In genomic region chr18:21012308-21012707, GRCh38 we compare ENCODE assay signal across 18 cellular contexts.
DNase-seq lines count a peak whose midpoint lies in the region; ATAC-seq and TF ChIP-seq lines count a peak whose summit lies in the region.
"Had no signal": no experiment of that assay in that cellular context is flagged by ENCODE, and none has a peak within 500 bp of the region (broad histone marks: within the 10 kb centered on the region; RNA-seq: fewer than 3 reads in every experiment).

No MANE protein-coding gene starts in this region.

- in situ Hi-C loops in IMR-90 (cut with MboI; ENCODE audit: low sequenced_read_pairs) = no loop called here

- ATAC-seq in IMR-90 (ENCODE audit: low read depth) (no peak), GM21367 (IDR thresholded peaks at IDR 0.05; ENCODE audit: unreplicated experiment) (no peak), body of pancreas (no peak)
- no peak for ATAC-seq in activated T-helper 17 cell treated with anti-CD3 and anti-CD28 coated beads, Interleukin-2, amount 50 U/mL, for 72 hours (replicated peaks)
- ATAC-seq in naive thymus-derived CD4-positive, alpha-beta T cell = no peak

- dilution Hi-C loops in IMR-90 (cut with HindIII; ENCODE audit: low sequenced_read_pairs, unreplicated experiment) = no loop called here

- H3K4ac ChIP-seq in IMR-90 (ENCODE audit: low read depth, low read length) = no peak overlapping the region

- H2AK9ac ChIP-seq in IMR-90 (replicated peaks; ENCODE audit: low read depth, low read length, poor library complexity) = no peak overlapping the region

- no peak overlapping the region for H3K23ac ChIP-seq in IMR-90 (ENCODE audit: low read depth, low read length)

- H3K4me3 ChIP-seq in IMR-90 (ENCODE audit: insufficient read depth, low read depth, low read length) (no peak overlapping the region), body of pancreas (no peak overlapping the region)
- no peak overlapping the region for H3K4me3 ChIP-seq in naive thymus-derived CD4-positive, alpha-beta T cell (ENCODE audit: low read length)
- H3K4me3 ChIP-seq: BLaER1 treated with 17β-estradiol and CSF1 and Interleukin-3, amounts not matched to agents 10 nM and 100 nM; SJCRH30 had no signal

- no peak overlapping the region for H3K9ac ChIP-seq in IMR-90 (ENCODE audit: low read depth, low read length)
- H3K9ac ChIP-seq: BLaER1 treated with 17β-estradiol and CSF1 and Interleukin-3, amounts not matched to agents 10 nM and 100 nM had no signal

- DNase-seq in activated naive CD4-positive, alpha-beta T cell treated with anti-CD3 and anti-CD28 coated beads, Interleukin-2, amount 10 ng/mL, durations not matched to agents 7 days and 5 days = no peak
- no peak for DNase-seq in IMR-90
- peak in 1 of 9 donors; percentile 1 for DNase-seq in naive thymus-derived CD4-positive, alpha-beta T cell
- DNase-seq in body of pancreas = no peak
- no peak for DNase-seq in kidney tubule cell (ENCODE audit: low spot score)
- DNase-seq: DMS79, H7, KBM-7, NCI-H1105 treated with DMSO at 0.1 percent for 48 hours, NCI-H1694, NCI-H2107, NCI-H226, NCI-H524 treated with DMSO at 0.1 percent for 48 hours, SJCRH30 had no signal

- H3K27me3 Mint-ChIP-seq in activated naive CD4-positive, alpha-beta T cell treated with anti-CD3 and anti-CD28 coated beads, Interleukin-2, amount 50 U/mL, for 24 hours = no peaks in the 10 kb centered on the region
- H3K27me3 Mint-ChIP-seq in activated naive CD4-positive, alpha-beta T cell treated with anti-CD3 and anti-CD28 coated beads, Interleukin-2, amount 10 ng/mL, durations not matched to agents 7 days and 5 days = no peaks in the 10 kb centered on the region
- no peaks in the 10 kb centered on the region for H3K27me3 Mint-ChIP-seq in activated T-helper 17 cell treated with anti-CD3 and anti-CD28 coated beads, Interleukin-2, amount 50 U/mL, for 72 hours
- no peaks in the 10 kb centered on the region for H3K27me3 Mint-ChIP-seq in naive thymus-derived CD4-positive, alpha-beta T cell

- intact Hi-C loops in IMR-90 (cut with micrococcal nuclease) = no loop called here
- intact Hi-C loops in naive thymus-derived CD4-positive, alpha-beta T cell (cut with micrococcal nuclease) = loop anchor here in 1 of 2 donors (5.0 kb wide), 1 partner anchor 100 kb away; the partner anchor contains the start of gene ROCK1
- intact Hi-C loops in body of pancreas (cut with DNase I) = loop anchor here (10.0 kb wide), 1 partner anchor 92 kb away; no protein-coding TSS in a partner anchor

- no peak overlapping the region for H2BK120ac ChIP-seq in IMR-90 (ENCODE audit: low read depth, low read length)

- peaks cover 54% of the 10 kb centered on the region for H3K36me3 Mint-ChIP-seq in activated naive CD4-positive, alpha-beta T cell treated with anti-CD3 and anti-CD28 coated beads, Interleukin-2, amount 50 U/mL, for 24 hours
- peaks cover 66% of the 10 kb centered on the region for H3K36me3 Mint-ChIP-seq in activated naive CD4-positive, alpha-beta T cell treated with anti-CD3 and anti-CD28 coated beads, Interleukin-2, amount 10 ng/mL, durations not matched to agents 7 days and 5 days
- H3K36me3 Mint-ChIP-seq in activated T-helper 17 cell treated with anti-CD3 and anti-CD28 coated beads, Interleukin-2, amount 50 U/mL, for 72 hours (ENCODE audit: low read depth) = peaks cover 97% of the 10 kb centered on the region
- H3K36me3 Mint-ChIP-seq in naive thymus-derived CD4-positive, alpha-beta T cell = peaks cover 24 to 83% (median 60%) of the 10 kb centered on the region in 5 donors

- no peak overlapping the region for H2AFZ ChIP-seq in IMR-90 (replicated peaks; ENCODE audit: low read length, poor library complexity)

- CTCF ChIA-PET in activated naive CD4-positive, alpha-beta T cell treated with anti-CD3 and anti-CD28 coated beads, Interleukin-2, amount 10 ng/mL, durations not matched to agents 7 days and 5 days (lab: Charles Lee) = no interaction called here
- CTCF ChIA-PET in IMR-90 (lab: Yijun Ruan, JAX) = no interaction called here
- CTCF ChIA-PET in naive thymus-derived CD4-positive, alpha-beta T cell (lab: Charles Lee) = no interaction called here

- no peak overlapping the region for H2BK20ac ChIP-seq in IMR-90 (ENCODE audit: low read depth, low read length)

- POLR2A ChIA-PET in IMR-90 (lab: Charles Lee; ENCODE audit: unreplicated experiment) = no interaction called here
- POLR2A ChIA-PET in naive thymus-derived CD4-positive, alpha-beta T cell (lab: Charles Lee) = no interaction called here

- H2BK15ac ChIP-seq in IMR-90 (ENCODE audit: low read depth, low read length) = no peak overlapping the region

- H3K9me3 ChIP-seq in IMR-90 (ENCODE audit: control insufficient read depth, insufficient read depth, low read length) = no peaks in the 10 kb centered on the region
- peaks cover 0 to 5% (median 0%) of the 10 kb centered on the region in 3 experiments for H3K9me3 ChIP-seq in naive thymus-derived CD4-positive, alpha-beta T cell (ENCODE audit: control insufficient read depth in 2 of 3, low read length in 3 of 3)
- H3K9me3 ChIP-seq in body of pancreas = peaks cover 0 to 4% (median 0%) of the 10 kb centered on the region in 3 donors
- H3K9me3 ChIP-seq: SJCRH30 had no signal

- peaks cover 11% of the 10 kb centered on the region for H3K9me3 Mint-ChIP-seq in activated naive CD4-positive, alpha-beta T cell treated with anti-CD3 and anti-CD28 coated beads, Interleukin-2, amount 50 U/mL, for 24 hours
- H3K9me3 Mint-ChIP-seq in activated naive CD4-positive, alpha-beta T cell treated with anti-CD3 and anti-CD28 coated beads, Interleukin-2, amount 10 ng/mL, durations not matched to agents 7 days and 5 days = peaks cover 23% of the 10 kb centered on the region
- no peaks in the 10 kb centered on the region for H3K9me3 Mint-ChIP-seq in activated T-helper 17 cell treated with anti-CD3 and anti-CD28 coated beads, Interleukin-2, amount 50 U/mL, for 72 hours
- peaks cover 0 to 22% (median 12%) of the 10 kb centered on the region in 11 donors for H3K9me3 Mint-ChIP-seq in naive thymus-derived CD4-positive, alpha-beta T cell

- no peak for TF ChIP-seq POLR2A in IMR-90 (IDR thresholded peaks at IDR 0.05; ENCODE audit: low read depth, low read length)
- no peak for TF ChIP-seq POLR2A in body of pancreas (IDR thresholded peaks at IDR 0.05)

- TF ChIP-seq RAD21 in IMR-90 (IDR thresholded peaks at IDR 0.05; ENCODE audit: low read length) = no peak

- peaks cover 5% of the 10 kb centered on the region; the same call in 1 of the 2 replicates for H3K9me1 ChIP-seq in IMR-90 (ENCODE audit: insufficient read depth, low read length)

- H4K5ac ChIP-seq in IMR-90 (ENCODE audit: low read depth, low read length) = no peak overlapping the region

- H3K18ac ChIP-seq in IMR-90 (ENCODE audit: low read depth, low read length) = no peak overlapping the region

- no peaks in the 10 kb centered on the region for H3K27me3 ChIP-seq in IMR-90 (ENCODE audit: control insufficient read depth, insufficient read depth, low read length)
- H3K27me3 ChIP-seq in naive thymus-derived CD4-positive, alpha-beta T cell (ENCODE audit: control insufficient read depth in 2 of 2, insufficient read depth in 2 of 2, low read length in 2 of 2) = no peaks in the 10 kb centered on the region
- H3K27me3 ChIP-seq in body of pancreas = no peaks in the 10 kb centered on the region
- H3K27me3 ChIP-seq: BLaER1 treated with 17β-estradiol and CSF1 and Interleukin-3, amounts not matched to agents 10 nM and 100 nM; SJCRH30 had no signal

- no peak overlapping the region for H3K27ac Mint-ChIP-seq in activated naive CD4-positive, alpha-beta T cell treated with anti-CD3 and anti-CD28 coated beads, Interleukin-2, amount 50 U/mL, for 24 hours
- H3K27ac Mint-ChIP-seq in activated naive CD4-positive, alpha-beta T cell treated with anti-CD3 and anti-CD28 coated beads, Interleukin-2, amount 10 ng/mL, durations not matched to agents 7 days and 5 days = no peak overlapping the region
- H3K27ac Mint-ChIP-seq in activated T-helper 17 cell treated with anti-CD3 and anti-CD28 coated beads, Interleukin-2, amount 50 U/mL, for 72 hours = peak overlapping the region; percentile 56
- H3K27ac Mint-ChIP-seq in naive thymus-derived CD4-positive, alpha-beta T cell = peak overlapping the region in 5 of 9 donors; percentile 39 to 61 (median 43)

- H3K14ac ChIP-seq in IMR-90 (replicated peaks; ENCODE audit: low read depth, low read length) = no peak overlapping the region

- peaks cover 2% of the 10 kb centered on the region; the same call in 1 of the 2 replicates for H3K4me1 ChIP-seq in IMR-90 (ENCODE audit: control insufficient read depth, insufficient read depth, low read length)
- H3K4me1 ChIP-seq in naive thymus-derived CD4-positive, alpha-beta T cell (ENCODE audit: control insufficient read depth in 2 of 2, insufficient read depth in 2 of 2, low read length in 2 of 2) = no peaks in the 10 kb centered on the region
- H3K4me1 ChIP-seq in body of pancreas = no peaks in the 10 kb centered on the region
- H3K4me1 ChIP-seq: BLaER1 treated with 17β-estradiol and CSF1 and Interleukin-3, amounts not matched to agents 10 nM and 100 nM; SJCRH30 had no signal

- peaks cover 25% of the 10 kb centered on the region for H3K36me3 ChIP-seq in IMR-90 (ENCODE audit: control insufficient read depth, insufficient read depth, low read length)
- peaks cover 13 to 54% (median 35%) of the 10 kb centered on the region in 3 experiments for H3K36me3 ChIP-seq in naive thymus-derived CD4-positive, alpha-beta T cell (ENCODE audit: control insufficient read depth in 2 of 3, insufficient read depth in 3 of 3, low read length in 3 of 3)
- H3K36me3 ChIP-seq in body of pancreas (replicated peaks in 1 of 2; ENCODE audit: insufficient read depth in 1 of 2, low read depth in 2 of 2) = peaks cover 0 to 21% of the 10 kb centered on the region in 2 donors

- TF ChIP-seq CTCF in IMR-90 (conservative IDR thresholded peaks at IDR 0.05; ENCODE audit: low read depth, low read length) (no peak), body of pancreas (IDR thresholded peaks at IDR 0.05) (no peak)

- peak overlapping the region; percentile 15 for H3K4me3 Mint-ChIP-seq in activated naive CD4-positive, alpha-beta T cell treated with anti-CD3 and anti-CD28 coated beads, Interleukin-2, amount 50 U/mL, for 24 hours
- no peak overlapping the region for H3K4me3 Mint-ChIP-seq in activated naive CD4-positive, alpha-beta T cell treated with anti-CD3 and anti-CD28 coated beads, Interleukin-2, amount 10 ng/mL, durations not matched to agents 7 days and 5 days
- no peak overlapping the region for H3K4me3 Mint-ChIP-seq in activated T-helper 17 cell treated with anti-CD3 and anti-CD28 coated beads, Interleukin-2, amount 50 U/mL, for 72 hours
- peak overlapping the region in 1 of 10 donors; percentile 18 for H3K4me3 Mint-ChIP-seq in naive thymus-derived CD4-positive, alpha-beta T cell

- H4K8ac ChIP-seq in IMR-90 (ENCODE audit: low read depth in 2 of 2, low read length in 2 of 2) = no peak overlapping the region

- peaks cover 12% of the 10 kb centered on the region for H3K4me1 Mint-ChIP-seq in activated naive CD4-positive, alpha-beta T cell treated with anti-CD3 and anti-CD28 coated beads, Interleukin-2, amount 50 U/mL, for 24 hours
- peaks cover 9% of the 10 kb centered on the region for H3K4me1 Mint-ChIP-seq in activated naive CD4-positive, alpha-beta T cell treated with anti-CD3 and anti-CD28 coated beads, Interleukin-2, amount 10 ng/mL, durations not matched to agents 7 days and 5 days
- no peaks in the 10 kb centered on the region for H3K4me1 Mint-ChIP-seq in activated T-helper 17 cell treated with anti-CD3 and anti-CD28 coated beads, Interleukin-2, amount 50 U/mL, for 72 hours
- peaks cover 5 to 18% (median 9%) of the 10 kb centered on the region in 7 donors for H3K4me1 Mint-ChIP-seq in naive thymus-derived CD4-positive, alpha-beta T cell

- H3K27ac ChIP-seq in IMR-90 (ENCODE audit: insufficient read depth, low read length) = no peak overlapping the region
- H3K27ac ChIP-seq in naive thymus-derived CD4-positive, alpha-beta T cell (ENCODE audit: low read depth, low read length) = no peak overlapping the region
- no peak overlapping the region for H3K27ac ChIP-seq in body of pancreas
- H3K27ac ChIP-seq: BLaER1 treated with 17β-estradiol and CSF1 and Interleukin-3, amounts not matched to agents 10 nM and 100 nM; SJCRH30 had no signal

- H4K91ac ChIP-seq in IMR-90 (ENCODE audit: insufficient read depth, low read depth, low read length) = no peak overlapping the region

- no peak overlapping the region for H2AK5ac ChIP-seq in IMR-90 (ENCODE audit: low read depth, low read length)

- H3K4me2 ChIP-seq in IMR-90 (ENCODE audit: low read depth, low read length) = no peak overlapping the region
- H3K4me2 ChIP-seq: BLaER1 treated with 17β-estradiol and CSF1 and Interleukin-3, amounts not matched to agents 10 nM and 100 nM had no signal

- H3K79me1 ChIP-seq in IMR-90 (ENCODE audit: low read depth in 1 of 2, low read length in 2 of 2) = peaks cover 0 to 5% of the 10 kb centered on the region in 2 experiments; a peak in 1 of 4 replicates

- BruUV-seq in IMR-90 (replicated peaks; lab: Mats Ljungman, UMichigan) = TSS peak; percentile 36

- no peak overlapping the region for H3K56ac ChIP-seq in IMR-90 (ENCODE audit: extremely low read depth, insufficient read depth, low read length)

- no peaks in the 10 kb centered on the region for H4K20me1 ChIP-seq in IMR-90 (ENCODE audit: insufficient read depth, low read length)
- H4K20me1 ChIP-seq: BLaER1 treated with 17β-estradiol and CSF1 and Interleukin-3, amounts not matched to agents 10 nM and 100 nM had no signal

- H2BK5ac ChIP-seq in IMR-90 (ENCODE audit: low read depth, low read length, poor library complexity, severe bottlenecking) = no peak overlapping the region

Comparison
In these comparisons a context has a peak if more than half of its experiments do, and no peak if none do; other contexts are left out.
1. H3K27ac Mint-ChIP-seq: peak in activated T-helper 17 cell treated with anti-CD3 and anti-CD28 coated beads, Interleukin-2, amount 50 U/mL, for 72 hours (single experiment) and naive thymus-derived CD4-positive, alpha-beta T cell (5 of 9); none in activated naive CD4-positive, alpha-beta T cell treated with anti-CD3 and anti-CD28 coated beads, Interleukin-2, amount 50 U/mL, for 24 hours (single experiment) and activated naive CD4-positive, alpha-beta T cell treated with anti-CD3 and anti-CD28 coated beads, Interleukin-2, amount 10 ng/mL, durations not matched to agents 7 days and 5 days (single experiment).